ENCODE assay signal across 8 cellular contexts in genomic region chr13:41352935-41353801, GRCh38. TPM values are rescaled to one million over a fixed set of nuclear protein-coding genes. Genes with fewer than 3 reads are reported as not detected.
DNase-seq lines count a peak whose midpoint lies in the region; ATAC-seq and TF ChIP-seq lines count a peak whose summit lies in the region.

No MANE protein-coding gene starts in this region.

- peak; percentile 65 for ATAC-seq in HG03060 (IDR thresholded peaks at IDR 0.05; ENCODE audit: low read depth, unreplicated experiment)
- ATAC-seq in GM21526 (IDR thresholded peaks at IDR 0.05; ENCODE audit: low FRiP score, unreplicated experiment): no peak
- no peak for ATAC-seq in HG02885 (IDR thresholded peaks at IDR 0.05; ENCODE audit: poor library complexity, unreplicated experiment)

- H3K4me3 ChIP-seq in Peyer's patch: no peak overlapping the region

- no peak overlapping the region for H3K27ac ChIP-seq in Peyer's patch

- no peaks in the 10 kb centered on the region for H3K9me3 ChIP-seq in Peyer's patch

- peak; percentile 69 to 88 (median 79) for TF ChIP-seq CTCF in Peyer's patch (IDR thresholded peaks at IDR 0.05)

- DNase-seq in DMS114 treated with DMSO at 0.1 percent for 48 hours (lab: John Stamatoyannopoulos, UW; ENCODE audit: unreplicated experiment) (peak; percentile 36), Peyer's patch (peak in 1 of 3 donors; percentile 61), activated gamma-delta T cell treated with Interleukin-2 at 50 U/mL for 16 hours (peak; percentile 47), globus pallidus (ENCODE audit: low spot score) (peak; percentile 30), retina (peak; percentile 64)

- no peaks in the 10 kb centered on the region for H3K4me1 ChIP-seq in Peyer's patch

- peaks cover 0 to 3% (median 0%) of the 10 kb centered on the region in 3 donors for H3K36me3 ChIP-seq in Peyer's patch

- H3K27me3 ChIP-seq in Peyer's patch: no peaks in the 10 kb centered on the region

- no peak for TF ChIP-seq POLR2A in Peyer's patch (IDR thresholded peaks at IDR 0.05)

RNA-seq across cellular contexts. Expression of gene NAA16, which starts 42.1 kb away (rescaled TPM):
- 10 to 100 TPM; 11.6 to 74.3 (median 16.6) TPM for total RNA-seq in Peyer's patch
